ENCODE assay signal across 18 cellular contexts in genomic region chr3:178618907-178619306, GRCh38.
A peak's percentile ranks its signal among the peaks of the same experiment; 100 is the strongest.
DNase-seq lines count a peak whose midpoint lies in the region; ATAC-seq and TF ChIP-seq lines count a peak whose summit lies in the region.
"Had no signal": no experiment of that assay in that cellular context is flagged by ENCODE, and none has a peak within 500 bp of the region (broad histone marks: within the 10 kb centered on the region; RNA-seq: fewer than 3 reads in every experiment).

No MANE protein-coding gene starts in this region.

- H3K4me1 ChIP-seq in PC-3 (ENCODE audit: insufficient read depth, low read length) (no peaks in the 10 kb centered on the region), right atrium auricular region (peaks cover 0 to 12% of the 10 kb centered on the region in 2 donors), osteoblast (ENCODE audit: insufficient read depth, low read length) (no peaks in the 10 kb centered on the region)
- H3K4me1 ChIP-seq: BE2C had no signal

- H3K9me3 ChIP-seq in PC-3 (ENCODE audit: low read length), result no peaks in the 10 kb centered on the region
- no peaks in the 10 kb centered on the region for H3K9me3 ChIP-seq in right atrium auricular region
- H3K9me3 ChIP-seq in osteoblast (ENCODE audit: low read depth, low read length), result no peaks in the 10 kb centered on the region
- H3K9me3 ChIP-seq: BE2C, MG63 had no signal

- intact Hi-C loops in PC-3 (cut with micrococcal nuclease), result no loop called here

- no peaks in the 10 kb centered on the region for H3K9me2 ChIP-seq in PC-3 (replicated peaks; ENCODE audit: low read length)

- BruUV-seq in PC-3 (replicated peaks; lab: Mats Ljungman, UMichigan), result no TSS peak

- no peak overlapping the region for H3K9ac ChIP-seq in PC-3 (ENCODE audit: low read length)

- ATAC-seq in PC-3 (no peak), GM18858 (IDR thresholded peaks at IDR 0.05; ENCODE audit: unreplicated experiment) (no peak)

- H3K4me3 ChIP-seq in PC-3 (ENCODE audit: low read length) (no peak overlapping the region), right atrium auricular region (peak overlapping the region in 1 of 2 donors; percentile 29), osteoblast (ENCODE audit: insufficient read depth, low read length) (no peak overlapping the region)
- H3K4me3 ChIP-seq: PC-9, SK-N-MC had no signal

- POLR2A ChIA-PET in PC-3 (lab: Charles Lee; ENCODE audit: unreplicated experiment), result no interaction called here

- CTCF ChIA-PET in PC-3 (lab: Charles Lee), result no interaction called here

- H3K79me2 ChIP-seq in PC-3 (ENCODE audit: low read length) (no peaks in the 10 kb centered on the region), osteoblast (ENCODE audit: insufficient read depth, low read length) (no peaks in the 10 kb centered on the region)

- H3K4me2 ChIP-seq in PC-3 (ENCODE audit: low read length) (0 out of 2 replicates have a peak overlapping the region, but pooled peaks have one; percentile 57), osteoblast (ENCODE audit: insufficient read depth, low read length) (peak overlapping the region; percentile 76)
- H3K4me2 ChIP-seq: PC-9 had no signal

- H3K27me3 ChIP-seq in PC-3 (ENCODE audit: low read length) (peaks cover 20% of the 10 kb centered on the region; the same call in 1 of the 2 replicates), right atrium auricular region (no peaks in the 10 kb centered on the region), osteoblast (ENCODE audit: insufficient read depth, low read length) (no peaks in the 10 kb centered on the region)
- H3K27me3 ChIP-seq: BE2C, MG63 had no signal

- DNase-seq in NCI-H69 (lab: John Stamatoyannopoulos, UW), result peak; percentile 42
- no peak for DNase-seq in PC-3
- DNase-seq in right atrium auricular region (ENCODE audit: low spot score), result no peak
- DNase-seq in osteoblast (ENCODE audit: insufficient read length, low spot score, missing footprints), result peak; percentile 48
- DNase-seq in iPS-NIHi7 (ENCODE audit: extremely low spot score), result no peak
- no peak for DNase-seq in NCI-H524 (lab: John Stamatoyannopoulos, UW)
- DNase-seq: BE2C; CD4-positive, alpha-beta memory T cell; GF-D8; HFFc6; KG1; NCI-H1105; NCI-H187 treated with DMSO at 0.1 percent for 48 hours; NCI-H510A; PC-9 had no signal

- no peaks in the 10 kb centered on the region for H3F3A ChIP-seq in PC-3 (ENCODE audit: low read length, unreplicated experiment)

- H3K27ac ChIP-seq in PC-3 (ENCODE audit: low read length) (no peak overlapping the region), right atrium auricular region (peak overlapping the region; percentile 37 to 70), osteoblast (ENCODE audit: low read depth, low read length) (no peak overlapping the region)
- H3K27ac ChIP-seq: PC-9, SK-N-MC had no signal

- no peak overlapping the region for H2AFZ ChIP-seq in PC-3 (ENCODE audit: low read length)
- no peak overlapping the region for H2AFZ ChIP-seq in osteoblast (ENCODE audit: low read length)
- H2AFZ ChIP-seq: PC-9 had no signal

- H4K20me1 ChIP-seq in PC-3 (ENCODE audit: low read length) (no peaks in the 10 kb centered on the region), osteoblast (ENCODE audit: insufficient read depth, low read length) (no peaks in the 10 kb centered on the region)

- H3K36me3 ChIP-seq in PC-3 (ENCODE audit: low read depth, low read length) (no peaks in the 10 kb centered on the region), right atrium auricular region (no peaks in the 10 kb centered on the region), osteoblast (ENCODE audit: insufficient read depth, low read length) (no peaks in the 10 kb centered on the region)
- H3K36me3 ChIP-seq: BE2C, MG63 had no signal

- TF ChIP-seq CTCF in PC-3 (conservative IDR thresholded peaks at IDR 0.05; ENCODE audit: low read depth, low read length), result no peak
- no peak for TF ChIP-seq CTCF in right atrium auricular region (IDR thresholded peaks at IDR 0.05)
- TF ChIP-seq CTCF in osteoblast (IDR thresholded peaks at IDR 0.05; ENCODE audit: extremely low read depth, low read depth, low read length), result no peak

Comparison
In these comparisons a context has a peak if more than half of its experiments do, and no peak if none do; other contexts are left out.
1. DNase-seq: peak in NCI-H69 (single experiment) and osteoblast (single experiment); none in PC-3 (single experiment), right atrium auricular region (single experiment), iPS-NIHi7 (single experiment) and NCI-H524 (0 of 2).
2. H3K27ac ChIP-seq: peak in right atrium auricular region (2 of 2); none in PC-3 (single experiment) and osteoblast (single experiment).